36 cellular contexts compared by ENCODE assay signal in genomic region chr3:144197116-144197515, GRCh38.
"Had no signal": no experiment of that assay in that cellular context is flagged by ENCODE, and none has a peak within 500 bp of the region (broad histone marks: within the 10 kb centered on the region; RNA-seq: fewer than 3 reads in every experiment).

No MANE protein-coding gene starts in this region.

- H3K4me3 ChIP-seq: adrenal gland, body of pancreas, breast epithelium had no signal

- H3K27ac Mint-ChIP-seq: activated B cell treated with CpG ODN at 0.5 μM for 24 hours; activated CD4-positive, alpha-beta memory T cell treated with anti-CD3 and anti-CD28 coated beads for 36 hours; activated CD4-positive, alpha-beta T cell treated with anti-CD3 and anti-CD28 coated beads, Interleukin-2, amount 10 ng/mL, durations not matched to agents 24 days and 14 days; activated CD8-positive, alpha-beta T cell treated with anti-CD3 and anti-CD28 coated beads for 36 hours; activated naive CD4-positive, alpha-beta T cell treated with anti-CD3 and anti-CD28 coated beads for 36 hours; activated naive CD4-positive, alpha-beta T cell treated with anti-CD3 and anti-CD28 coated beads, Interleukin-2, amount 50 U/mL, for 72 hours; activated naive CD8-positive, alpha-beta T cell treated with anti-CD3 and anti-CD28 coated beads for 36 hours; activated T-cell treated with anti-CD3 and anti-CD28 coated beads, Interleukin-2, amount 50 U/mL, for 72 hours; activated T-helper 1 cell treated with anti-CD3 and anti-CD28 coated beads, Interleukin-12 subunit alpha, Interleukin-12 subunit beta, Interleukin-2, Interleukin-4 antibody, amounts not matched to agents 30 ng/mL and 10 ng/mL and 1 ng/mL, durations not matched to agents 14 hours and 24 hours and 36 hours; activated T-helper 17 cell treated with anti-CD3 and anti-CD28 coated beads, Interleukin-2, amount 50 U/mL, for 72 hours; T-helper 1 cell treated with Interleukin-12 subunit alpha and Interleukin-12 subunit beta and Interleukin-4 antibody, amounts not matched to agents 30 μg/mL and 1 μg/mL, for 36 hours; T-helper 2 cell treated with Interferon-gamma antibody and Interleukin-4, amounts not matched to agents 5 μg/mL and 100 μg/mL, for 36 hours had no signal

- H3K27me3 ChIP-seq: adrenal gland, body of pancreas, brain microvascular endothelial cell, breast epithelium had no signal

- H3K36me3 Mint-ChIP-seq: activated CD4-positive, alpha-beta memory T cell treated with anti-CD3 and anti-CD28 coated beads for 36 hours had no signal

- H3K27me3 Mint-ChIP-seq: activated CD4-positive, alpha-beta memory T cell treated with anti-CD3 and anti-CD28 coated beads for 36 hours; activated CD4-positive, alpha-beta T cell treated with anti-CD3 and anti-CD28 coated beads, Interleukin-2, amount 10 ng/mL, durations not matched to agents 24 days and 14 days; activated naive CD8-positive, alpha-beta T cell treated with anti-CD3 and anti-CD28 coated beads for 36 hours; activated T-helper 17 cell treated with anti-CD3 and anti-CD28 coated beads, Interleukin-2, amount 50 U/mL, for 72 hours had no signal

- H3K9me3 ChIP-seq: adrenal gland had no signal

- DNase-seq: activated B cell treated with CpG ODN at 0.5 μM for 24 hours; activated CD4-positive, alpha-beta memory T cell treated with anti-CD3 and anti-CD28 coated beads for 36 hours; activated CD4-positive, alpha-beta T cell treated with anti-CD3 and anti-CD28 coated beads for 4 hours; activated CD4-positive, alpha-beta T cell treated with anti-CD3 and anti-CD28 coated beads, Interleukin-2, amount 10 ng/mL, durations not matched to agents 24 days and 14 days; activated CD4-positive, alpha-beta T cell treated with anti-CD3 and anti-CD28 coated beads, Interleukin-2, amount 50 U/mL, for 1 hour; activated CD4-positive, alpha-beta T cell treated with anti-CD3 and anti-CD28 coated beads, Interleukin-2, amount 50 U/mL, for 4 hours; activated CD4-positive, CD25-positive, alpha-beta regulatory T cell treated with anti-CD3 and anti-CD28 coated beads, Interleukin-2, amount 50 U/mL, for 72 hours; activated CD8-positive, alpha-beta memory T cell treated with anti-CD3 and anti-CD28 coated beads, Interleukin-2, amount 50 U/mL, for 4 hours; activated CD8-positive, alpha-beta T cell treated with anti-CD3 and anti-CD28 coated beads for 36 hours; activated effector memory CD4-positive, alpha-beta T cell treated with anti-CD3 and anti-CD28 coated beads, Interleukin-2, amount 50 U/mL, for 16 hours; activated gamma-delta T cell treated with Interleukin-2 at 50 U/mL for 16 hours; activated naive CD4-positive, alpha-beta T cell; activated naive CD4-positive, alpha-beta T cell treated with anti-CD3 and anti-CD28 coated beads for 36 hours; activated naive CD4-positive, alpha-beta T cell treated with anti-CD3 and anti-CD28 coated beads, Interleukin-2, amount 50 U/mL, for 16 hours; activated naive CD8-positive, alpha-beta T cell treated with anti-CD3 and anti-CD28 coated beads for 36 hours; activated T-cell treated with anti-CD3 and anti-CD28 coated beads for 4 hours; activated T-cell treated with anti-CD3 and anti-CD28 coated beads, Interleukin-2, amount 50 U/mL, for 1 hour; activated T-cell treated with anti-CD3 and anti-CD28 coated beads, Interleukin-2, amount 50 U/mL, for 4 hours; activated T-cell treated with anti-CD3 and anti-CD28 coated beads, Interleukin-2, amount 50 U/mL, for 72 hours; adrenal gland; amniotic stem cell; aorta; body of pancreas; brain microvascular endothelial cell; cerebellar nuclear complex; T-helper 1 cell; T-helper 2 cell; T-helper 9 cell had no signal

- H3K4me3 Mint-ChIP-seq: activated B cell treated with CpG ODN at 0.5 μM for 24 hours; activated CD4-positive, alpha-beta memory T cell treated with anti-CD3 and anti-CD28 coated beads for 36 hours; activated CD4-positive, alpha-beta T cell treated with anti-CD3 and anti-CD28 coated beads, Interleukin-2, amount 10 ng/mL, durations not matched to agents 24 days and 14 days; activated CD8-positive, alpha-beta T cell treated with anti-CD3 and anti-CD28 coated beads for 36 hours; activated naive CD4-positive, alpha-beta T cell treated with anti-CD3 and anti-CD28 coated beads for 36 hours; activated naive CD8-positive, alpha-beta T cell treated with anti-CD3 and anti-CD28 coated beads for 36 hours; activated T-cell treated with anti-CD3 and anti-CD28 coated beads, Interleukin-2, amount 50 U/mL, for 4 hours; activated T-cell treated with anti-CD3 and anti-CD28 coated beads, Interleukin-2, amount 50 U/mL, for 72 hours; activated T-helper 1 cell treated with anti-CD3 and anti-CD28 coated beads, Interleukin-12 subunit alpha, Interleukin-12 subunit beta, Interleukin-2, Interleukin-4 antibody, amounts not matched to agents 30 ng/mL and 10 ng/mL and 1 ng/mL, durations not matched to agents 14 hours and 24 hours and 36 hours; activated T-helper 17 cell treated with anti-CD3 and anti-CD28 coated beads, Interleukin-2, amount 50 U/mL, for 72 hours; central memory CD8-positive, alpha-beta T cell; T-helper 1 cell treated with Interleukin-12 subunit alpha and Interleukin-12 subunit beta and Interleukin-4 antibody, amounts not matched to agents 30 μg/mL and 1 μg/mL, for 36 hours; T-helper 2 cell treated with Interferon-gamma antibody and Interleukin-4, amounts not matched to agents 5 μg/mL and 100 μg/mL, for 36 hours had no signal

- ATAC-seq: activated CD8-positive, alpha-beta T cell treated with anti-CD3 and anti-CD28 coated beads for 36 hours; activated naive CD4-positive, alpha-beta T cell treated with anti-CD3 and anti-CD28 coated beads, Interleukin-2, amount 50 U/mL, for 72 hours; activated T-cell treated with anti-CD3 and anti-CD28 coated beads, Interleukin-2, amount 50 U/mL, for 4 hours; activated T-cell treated with anti-CD3 and anti-CD28 coated beads, Interleukin-2, amount 50 U/mL, for 72 hours; activated T-helper 17 cell treated with anti-CD3 and anti-CD28 coated beads, Interleukin-2, amount 50 U/mL, for 72 hours; body of pancreas had no signal

- H3K27ac ChIP-seq: adrenal gland, body of pancreas, brain microvascular endothelial cell, breast epithelium, VCaP had no signal

- H3K36me3 ChIP-seq: adrenal gland, brain microvascular endothelial cell, breast epithelium had no signal

- H3K4me1 Mint-ChIP-seq: activated B cell treated with CpG ODN at 0.5 μM for 24 hours; activated CD4-positive, alpha-beta T cell treated with anti-CD3 and anti-CD28 coated beads, Interleukin-2, amount 10 ng/mL, durations not matched to agents 24 days and 14 days; activated naive CD8-positive, alpha-beta T cell treated with anti-CD3 and anti-CD28 coated beads for 36 hours; activated T-helper 17 cell treated with anti-CD3 and anti-CD28 coated beads, Interleukin-2, amount 50 U/mL, for 72 hours; central memory CD8-positive, alpha-beta T cell had no signal

- H3K4me1 ChIP-seq: adrenal gland, body of pancreas, breast epithelium had no signal
